ENCODE assay signal across 29 cellular contexts in the genomic region with DNA sequence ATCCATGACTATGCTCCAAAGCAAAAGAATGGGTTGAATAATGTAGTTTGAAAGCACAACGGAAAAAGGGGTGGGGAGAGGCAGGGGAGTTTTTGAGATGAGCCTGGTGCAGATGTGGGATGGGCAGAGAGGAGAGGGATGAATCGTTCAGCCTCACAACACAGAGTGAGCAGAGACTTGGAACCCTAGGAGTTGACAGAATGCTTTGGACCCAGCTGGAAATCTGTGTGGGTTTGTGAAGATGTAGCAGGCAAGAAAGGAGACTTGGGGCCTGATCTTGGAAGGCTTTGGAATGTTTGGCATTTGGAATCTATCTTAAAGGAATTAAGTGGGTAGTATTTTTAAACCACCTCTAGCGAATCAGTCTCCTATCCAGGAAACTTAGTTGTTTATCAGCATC.
"Had no signal": no experiment of that assay in that cellular context is flagged by ENCODE, and none has a peak within 500 bp of the region (broad histone marks: within the 10 kb centered on the region; RNA-seq: fewer than 3 reads in every experiment).

No MANE protein-coding gene starts in this region.

- ATAC-seq: activated CD8-positive, alpha-beta memory T cell treated with anti-CD3 and anti-CD28 coated beads, Interleukin-2, amount 10 ng/mL, durations not matched to agents 7 days and 5 days; activated CD8-positive, alpha-beta T cell treated with anti-CD3 and anti-CD28 coated beads for 36 hours; body of pancreas; esophagus mucosa; left ventricle myocardium superior; mucosa of descending colon; upper lobe of right lung had no signal

- H3K4me3 Mint-ChIP-seq: activated CD8-positive, alpha-beta memory T cell treated with anti-CD3 and anti-CD28 coated beads, Interleukin-2, amount 10 ng/mL, durations not matched to agents 7 days and 5 days; activated CD8-positive, alpha-beta T cell treated with anti-CD3 and anti-CD28 coated beads for 36 hours; activated naive CD4-positive, alpha-beta T cell treated with anti-CD3 and anti-CD28 coated beads, Interleukin-2, amount 10 ng/mL, durations not matched to agents 7 days and 5 days; naive B cell had no signal

- H3K27me3 ChIP-seq: body of pancreas, hepatocyte, sigmoid colon, upper lobe of right lung had no signal

- H3K4me1 ChIP-seq: body of pancreas, spleen, upper lobe of right lung had no signal

- H2AFZ ChIP-seq: hepatocyte had no signal

- H3K27me3 Mint-ChIP-seq: activated CD8-positive, alpha-beta T cell treated with anti-CD3 and anti-CD28 coated beads for 36 hours; progenitor cell of endocrine pancreas had no signal

- H3K4me3 ChIP-seq: body of pancreas, hepatocyte, mucosa of descending colon, sigmoid colon, spleen, thoracic aorta, upper lobe of right lung had no signal

- H3K4me2 ChIP-seq: hepatocyte had no signal

- H3K9me3 ChIP-seq: body of pancreas, mucosa of descending colon, sigmoid colon, spleen, thoracic aorta, upper lobe of right lung had no signal

- H3K27ac Mint-ChIP-seq: activated CD8-positive, alpha-beta memory T cell treated with anti-CD3 and anti-CD28 coated beads, Interleukin-2, amount 10 ng/mL, durations not matched to agents 7 days and 5 days; activated CD8-positive, alpha-beta T cell treated with anti-CD3 and anti-CD28 coated beads for 36 hours; activated naive CD4-positive, alpha-beta T cell treated with anti-CD3 and anti-CD28 coated beads, Interleukin-2, amount 10 ng/mL, durations not matched to agents 7 days and 5 days; naive B cell; progenitor cell of endocrine pancreas had no signal

- DNase-seq: activated CD4-positive, alpha-beta T cell treated with anti-CD3 and anti-CD28 coated beads for 48 hours; activated CD8-positive, alpha-beta memory T cell treated with anti-CD3 and anti-CD28 coated beads, Interleukin-2, amount 10 ng/mL, durations not matched to agents 7 days and 5 days; activated CD8-positive, alpha-beta T cell treated with anti-CD3 and anti-CD28 coated beads for 36 hours; activated effector memory CD4-positive, alpha-beta T cell treated with anti-CD3 and anti-CD28 coated beads, Interleukin-2, amount 50 U/mL, for 16 hours; activated naive CD4-positive, alpha-beta T cell treated with anti-CD3 and anti-CD28 coated beads, Interleukin-2, amount 10 ng/mL, durations not matched to agents 7 days and 5 days; activated T-cell treated with anti-CD3 and anti-CD28 coated beads for 4 hours; amygdala; body of pancreas; dermis blood vessel endothelial cell; effector CD8-positive, alpha-beta T cell; glutamatergic neuron; left ventricle myocardium superior; mucosa of descending colon; naive B cell; occipital lobe; retina; sigmoid colon; spleen; stimulated activated CD4-positive, alpha-beta T cell treated with anti-CD3 and anti-CD28 coated beads, Interleukin-4, amount 100 ng/mL, for 1 hour; stimulated activated naive CD4-positive, alpha-beta T cell treated with Interleukin-2 at 50 U/mL for 16 hours; T1000; upper lobe of right lung had no signal

- H3K27ac ChIP-seq: body of pancreas, hepatocyte, sigmoid colon, spleen, thoracic aorta, upper lobe of right lung had no signal

- FAIRE-seq: endothelial cell of umbilical vein, frontal cortex, islet of Langerhans had no signal

- H3K9me3 Mint-ChIP-seq: activated CD8-positive, alpha-beta T cell treated with anti-CD3 and anti-CD28 coated beads for 36 hours; activated naive CD4-positive, alpha-beta T cell treated with anti-CD3 and anti-CD28 coated beads, Interleukin-2, amount 10 ng/mL, durations not matched to agents 7 days and 5 days had no signal

- H3K79me2 ChIP-seq: hepatocyte had no signal

- H3K4me1 Mint-ChIP-seq: activated CD8-positive, alpha-beta memory T cell treated with anti-CD3 and anti-CD28 coated beads, Interleukin-2, amount 10 ng/mL, durations not matched to agents 7 days and 5 days; activated naive CD4-positive, alpha-beta T cell treated with anti-CD3 and anti-CD28 coated beads, Interleukin-2, amount 10 ng/mL, durations not matched to agents 7 days and 5 days; naive B cell had no signal

- H3K36me3 Mint-ChIP-seq: activated CD8-positive, alpha-beta memory T cell treated with anti-CD3 and anti-CD28 coated beads, Interleukin-2, amount 10 ng/mL, durations not matched to agents 7 days and 5 days; activated naive CD4-positive, alpha-beta T cell treated with anti-CD3 and anti-CD28 coated beads, Interleukin-2, amount 10 ng/mL, durations not matched to agents 7 days and 5 days; naive B cell had no signal

- H3K36me3 ChIP-seq: sigmoid colon, spleen, thoracic aorta, upper lobe of right lung had no signal
